In the genomic region with DNA sequence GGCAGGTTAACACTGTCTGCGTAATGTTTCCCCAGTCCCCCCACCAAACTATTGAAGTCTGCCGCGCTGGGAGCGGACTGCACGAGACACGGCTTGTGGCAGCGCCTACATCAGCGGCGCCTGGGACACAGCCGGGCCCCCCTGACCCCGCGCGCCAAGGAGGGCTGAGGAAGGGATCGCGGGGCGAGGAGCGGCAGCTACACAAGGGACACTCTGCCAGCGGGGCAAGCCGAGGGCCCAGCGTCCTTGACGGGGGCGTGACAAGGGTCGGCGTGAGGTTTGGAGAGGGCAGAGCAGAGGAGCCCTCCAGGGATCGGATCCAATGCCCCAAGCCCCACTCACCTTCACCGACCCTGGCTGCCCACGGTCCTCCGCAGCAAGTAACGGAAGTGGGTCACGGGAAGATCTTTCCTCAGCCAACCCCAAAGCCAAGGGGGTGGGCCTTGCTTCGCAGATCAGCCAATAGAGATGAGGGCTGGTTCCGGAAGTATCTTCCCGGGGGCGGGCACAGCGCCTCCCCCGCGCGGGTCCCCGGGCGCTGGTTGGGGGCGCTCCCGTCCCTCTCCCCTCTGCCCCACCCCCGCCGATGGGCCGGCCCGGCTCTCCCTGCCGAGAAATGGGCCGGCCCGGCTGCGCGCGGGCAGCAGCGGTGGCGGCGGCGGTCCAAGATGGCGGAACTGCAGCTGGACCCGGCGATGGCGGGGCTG, we compare ENCODE assay signal across 1 cellular context.
TF ChIP-seq lines count a peak whose summit lies in the region.

A gene (minus strand): TSS at position 387 of the 707 bp plus-strand sequence. CDS start 4,319 bp downstream, outside the sequence.
A gene with protein sequence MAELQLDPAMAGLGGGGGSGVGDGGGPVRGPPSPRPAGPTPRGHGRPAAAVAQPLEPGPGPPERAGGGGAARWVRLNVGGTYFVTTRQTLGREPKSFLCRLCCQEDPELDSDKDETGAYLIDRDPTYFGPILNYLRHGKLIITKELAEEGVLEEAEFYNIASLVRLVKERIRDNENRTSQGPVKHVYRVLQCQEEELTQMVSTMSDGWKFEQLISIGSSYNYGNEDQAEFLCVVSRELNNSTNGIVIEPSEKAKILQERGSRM (plus strand): TSS at position 643 of the 707 bp plus-strand sequence. CDS start 26 bp downstream, at position 669.

TF ChIP-seq in HEK293, 187 proteins besides CTCF, POLR2A, EP300 and RAD21 (continued from another document and continues in another):
- TF ChIP-seq, protein P1, sequence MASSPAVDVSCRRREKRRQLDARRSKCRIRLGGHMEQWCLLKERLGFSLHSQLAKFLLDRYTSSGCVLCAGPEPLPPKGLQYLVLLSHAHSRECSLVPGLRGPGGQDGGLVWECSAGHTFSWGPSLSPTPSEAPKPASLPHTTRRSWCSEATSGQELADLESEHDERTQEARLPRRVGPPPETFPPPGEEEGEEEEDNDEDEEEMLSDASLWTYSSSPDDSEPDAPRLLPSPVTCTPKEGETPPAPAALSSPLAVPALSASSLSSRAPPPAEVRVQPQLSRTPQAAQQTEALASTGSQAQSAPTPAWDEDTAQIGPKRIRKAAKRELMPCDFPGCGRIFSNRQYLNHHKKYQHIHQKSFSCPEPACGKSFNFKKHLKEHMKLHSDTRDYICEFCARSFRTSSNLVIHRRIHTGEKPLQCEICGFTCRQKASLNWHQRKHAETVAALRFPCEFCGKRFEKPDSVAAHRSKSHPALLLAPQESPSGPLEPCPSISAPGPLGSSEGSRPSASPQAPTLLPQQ (tag by site-specific recombination; IDR thresholded peaks at IDR 0.05), result 0 out of 2 replicates have a peak, but pooled peaks have one; percentile 51
- TF ChIP-seq ZNF660 (tag by site-specific recombination; IDR thresholded peaks at IDR 0.05) (0 out of 2 replicates have a peak, but pooled peaks have one; percentile 79), ZNF837 (tag by site-specific recombination; IDR thresholded peaks at IDR 0.05) (no peak; the same call in 1 of the 2 replicates), WT1 (tag by site-specific recombination; IDR thresholded peaks at IDR 0.05) (no peak), ZFP69B (tag by site-specific recombination; IDR thresholded peaks at IDR 0.05) (peak; percentile 64), ZNF157 (tag by site-specific recombination; IDR thresholded peaks at IDR 0.05) (no peak; the same call in 1 of the 2 replicates), ZNF544 (tag by site-specific recombination; IDR thresholded peaks at IDR 0.05) (no peak), HOXD13 (CRISPR knock-in tag; IDR thresholded peaks at IDR 0.05; ENCODE audit: borderline replicate concordance) (no peak), ZNF248 (tag by site-specific recombination; IDR thresholded peaks at IDR 0.05) (no peak), SP3 (tag by site-specific recombination; IDR thresholded peaks at IDR 0.05) (peak; percentile 92), ZNF548 (tag by site-specific recombination; IDR thresholded peaks at IDR 0.05) (no peak), GFI1B (tag by site-specific recombination; IDR thresholded peaks at IDR 0.05) (no peak), ZNF677 (tag by site-specific recombination; IDR thresholded peaks at IDR 0.05) (no peak), GLI4 (tag by site-specific recombination; IDR thresholded peaks at IDR 0.05) (no peak), ZNF701 (tag by site-specific recombination; IDR thresholded peaks at IDR 0.05) (no peak), ZNF350 (tag by site-specific recombination; IDR thresholded peaks at IDR 0.05) (no peak), ZNF146 (tag by site-specific recombination; IDR thresholded peaks at IDR 0.05) (no peak), ZNF433 (tag by site-specific recombination; IDR thresholded peaks at IDR 0.05; ENCODE audit: low read depth) (no peak), ZNF426 (tag by site-specific recombination; IDR thresholded peaks at IDR 0.05) (no peak), ZNF138 (tag by site-specific recombination; IDR thresholded peaks at IDR 0.05; ENCODE audit: borderline replicate concordance) (no peak), ZSCAN16 (tag by site-specific recombination; IDR thresholded peaks at IDR 0.05) (peak; percentile 25; the same call in 1 of the 2 replicates), HOXC10 (CRISPR knock-in tag; IDR thresholded peaks at IDR 0.05) (no peak), ZNF366 (tag by site-specific recombination; conservative IDR thresholded peaks at IDR 0.05) (no peak; the same call in 1 of the 2 replicates)
- TF ChIP-seq, protein P2, sequence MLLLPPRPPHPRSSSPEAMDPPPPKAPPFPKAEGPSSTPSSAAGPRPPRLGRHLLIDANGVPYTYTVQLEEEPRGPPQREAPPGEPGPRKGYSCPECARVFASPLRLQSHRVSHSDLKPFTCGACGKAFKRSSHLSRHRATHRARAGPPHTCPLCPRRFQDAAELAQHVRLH (tag by site-specific recombination; IDR thresholded peaks at IDR 0.05), result no peak
- TF ChIP-seq, protein P3, sequence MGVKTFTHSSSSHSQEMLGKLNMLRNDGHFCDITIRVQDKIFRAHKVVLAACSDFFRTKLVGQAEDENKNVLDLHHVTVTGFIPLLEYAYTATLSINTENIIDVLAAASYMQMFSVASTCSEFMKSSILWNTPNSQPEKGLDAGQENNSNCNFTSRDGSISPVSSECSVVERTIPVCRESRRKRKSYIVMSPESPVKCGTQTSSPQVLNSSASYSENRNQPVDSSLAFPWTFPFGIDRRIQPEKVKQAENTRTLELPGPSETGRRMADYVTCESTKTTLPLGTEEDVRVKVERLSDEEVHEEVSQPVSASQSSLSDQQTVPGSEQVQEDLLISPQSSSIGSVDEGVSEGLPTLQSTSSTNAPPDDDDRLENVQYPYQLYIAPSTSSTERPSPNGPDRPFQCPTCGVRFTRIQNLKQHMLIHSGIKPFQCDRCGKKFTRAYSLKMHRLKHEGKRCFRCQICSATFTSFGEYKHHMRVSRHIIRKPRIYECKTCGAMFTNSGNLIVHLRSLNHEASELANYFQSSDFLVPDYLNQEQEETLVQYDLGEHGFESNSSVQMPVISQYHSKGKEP (tag by site-specific recombination; IDR thresholded peaks at IDR 0.05), result 0 out of 2 replicates have a peak, but pooled peaks have one; percentile 66
- TF ChIP-seq, protein P4, sequence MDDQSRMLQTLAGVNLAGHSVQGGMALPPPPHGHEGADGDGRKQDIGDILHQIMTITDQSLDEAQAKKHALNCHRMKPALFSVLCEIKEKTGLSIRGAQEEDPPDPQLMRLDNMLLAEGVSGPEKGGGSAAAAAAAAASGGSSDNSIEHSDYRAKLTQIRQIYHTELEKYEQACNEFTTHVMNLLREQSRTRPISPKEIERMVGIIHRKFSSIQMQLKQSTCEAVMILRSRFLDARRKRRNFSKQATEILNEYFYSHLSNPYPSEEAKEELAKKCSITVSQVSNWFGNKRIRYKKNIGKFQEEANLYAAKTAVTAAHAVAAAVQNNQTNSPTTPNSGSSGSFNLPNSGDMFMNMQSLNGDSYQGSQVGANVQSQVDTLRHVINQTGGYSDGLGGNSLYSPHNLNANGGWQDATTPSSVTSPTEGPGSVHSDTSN (CRISPR knock-in tag; IDR thresholded peaks at IDR 0.05), result peak; percentile 83
- TF ChIP-seq, protein P5, sequence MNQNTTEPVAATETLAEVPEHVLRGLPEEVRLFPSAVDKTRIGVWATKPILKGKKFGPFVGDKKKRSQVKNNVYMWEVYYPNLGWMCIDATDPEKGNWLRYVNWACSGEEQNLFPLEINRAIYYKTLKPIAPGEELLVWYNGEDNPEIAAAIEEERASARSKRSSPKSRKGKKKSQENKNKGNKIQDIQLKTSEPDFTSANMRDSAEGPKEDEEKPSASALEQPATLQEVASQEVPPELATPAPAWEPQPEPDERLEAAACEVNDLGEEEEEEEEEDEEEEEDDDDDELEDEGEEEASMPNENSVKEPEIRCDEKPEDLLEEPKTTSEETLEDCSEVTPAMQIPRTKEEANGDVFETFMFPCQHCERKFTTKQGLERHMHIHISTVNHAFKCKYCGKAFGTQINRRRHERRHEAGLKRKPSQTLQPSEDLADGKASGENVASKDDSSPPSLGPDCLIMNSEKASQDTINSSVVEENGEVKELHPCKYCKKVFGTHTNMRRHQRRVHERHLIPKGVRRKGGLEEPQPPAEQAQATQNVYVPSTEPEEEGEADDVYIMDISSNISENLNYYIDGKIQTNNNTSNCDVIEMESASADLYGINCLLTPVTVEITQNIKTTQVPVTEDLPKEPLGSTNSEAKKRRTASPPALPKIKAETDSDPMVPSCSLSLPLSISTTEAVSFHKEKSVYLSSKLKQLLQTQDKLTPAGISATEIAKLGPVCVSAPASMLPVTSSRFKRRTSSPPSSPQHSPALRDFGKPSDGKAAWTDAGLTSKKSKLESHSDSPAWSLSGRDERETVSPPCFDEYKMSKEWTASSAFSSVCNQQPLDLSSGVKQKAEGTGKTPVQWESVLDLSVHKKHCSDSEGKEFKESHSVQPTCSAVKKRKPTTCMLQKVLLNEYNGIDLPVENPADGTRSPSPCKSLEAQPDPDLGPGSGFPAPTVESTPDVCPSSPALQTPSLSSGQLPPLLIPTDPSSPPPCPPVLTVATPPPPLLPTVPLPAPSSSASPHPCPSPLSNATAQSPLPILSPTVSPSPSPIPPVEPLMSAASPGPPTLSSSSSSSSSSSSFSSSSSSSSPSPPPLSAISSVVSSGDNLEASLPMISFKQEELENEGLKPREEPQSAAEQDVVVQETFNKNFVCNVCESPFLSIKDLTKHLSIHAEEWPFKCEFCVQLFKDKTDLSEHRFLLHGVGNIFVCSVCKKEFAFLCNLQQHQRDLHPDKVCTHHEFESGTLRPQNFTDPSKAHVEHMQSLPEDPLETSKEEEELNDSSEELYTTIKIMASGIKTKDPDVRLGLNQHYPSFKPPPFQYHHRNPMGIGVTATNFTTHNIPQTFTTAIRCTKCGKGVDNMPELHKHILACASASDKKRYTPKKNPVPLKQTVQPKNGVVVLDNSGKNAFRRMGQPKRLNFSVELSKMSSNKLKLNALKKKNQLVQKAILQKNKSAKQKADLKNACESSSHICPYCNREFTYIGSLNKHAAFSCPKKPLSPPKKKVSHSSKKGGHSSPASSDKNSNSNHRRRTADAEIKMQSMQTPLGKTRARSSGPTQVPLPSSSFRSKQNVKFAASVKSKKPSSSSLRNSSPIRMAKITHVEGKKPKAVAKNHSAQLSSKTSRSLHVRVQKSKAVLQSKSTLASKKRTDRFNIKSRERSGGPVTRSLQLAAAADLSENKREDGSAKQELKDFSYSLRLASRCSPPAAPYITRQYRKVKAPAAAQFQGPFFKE (tag by site-specific recombination; IDR thresholded peaks at IDR 0.05; ENCODE audit: borderline replicate concordance), result peak; percentile 88; the same call in 1 of the 2 replicates
- TF ChIP-seq, protein P6, sequence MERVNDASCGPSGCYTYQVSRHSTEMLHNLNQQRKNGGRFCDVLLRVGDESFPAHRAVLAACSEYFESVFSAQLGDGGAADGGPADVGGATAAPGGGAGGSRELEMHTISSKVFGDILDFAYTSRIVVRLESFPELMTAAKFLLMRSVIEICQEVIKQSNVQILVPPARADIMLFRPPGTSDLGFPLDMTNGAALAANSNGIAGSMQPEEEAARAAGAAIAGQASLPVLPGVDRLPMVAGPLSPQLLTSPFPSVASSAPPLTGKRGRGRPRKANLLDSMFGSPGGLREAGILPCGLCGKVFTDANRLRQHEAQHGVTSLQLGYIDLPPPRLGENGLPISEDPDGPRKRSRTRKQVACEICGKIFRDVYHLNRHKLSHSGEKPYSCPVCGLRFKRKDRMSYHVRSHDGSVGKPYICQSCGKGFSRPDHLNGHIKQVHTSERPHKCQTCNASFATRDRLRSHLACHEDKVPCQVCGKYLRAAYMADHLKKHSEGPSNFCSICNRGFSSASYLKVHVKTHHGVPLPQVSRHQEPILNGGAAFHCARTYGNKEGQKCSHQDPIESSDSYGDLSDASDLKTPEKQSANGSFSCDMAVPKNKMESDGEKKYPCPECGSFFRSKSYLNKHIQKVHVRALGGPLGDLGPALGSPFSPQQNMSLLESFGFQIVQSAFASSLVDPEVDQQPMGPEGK (tag by site-specific recombination; IDR thresholded peaks at IDR 0.05), result peak; percentile 98
- TF ChIP-seq, protein P7, sequence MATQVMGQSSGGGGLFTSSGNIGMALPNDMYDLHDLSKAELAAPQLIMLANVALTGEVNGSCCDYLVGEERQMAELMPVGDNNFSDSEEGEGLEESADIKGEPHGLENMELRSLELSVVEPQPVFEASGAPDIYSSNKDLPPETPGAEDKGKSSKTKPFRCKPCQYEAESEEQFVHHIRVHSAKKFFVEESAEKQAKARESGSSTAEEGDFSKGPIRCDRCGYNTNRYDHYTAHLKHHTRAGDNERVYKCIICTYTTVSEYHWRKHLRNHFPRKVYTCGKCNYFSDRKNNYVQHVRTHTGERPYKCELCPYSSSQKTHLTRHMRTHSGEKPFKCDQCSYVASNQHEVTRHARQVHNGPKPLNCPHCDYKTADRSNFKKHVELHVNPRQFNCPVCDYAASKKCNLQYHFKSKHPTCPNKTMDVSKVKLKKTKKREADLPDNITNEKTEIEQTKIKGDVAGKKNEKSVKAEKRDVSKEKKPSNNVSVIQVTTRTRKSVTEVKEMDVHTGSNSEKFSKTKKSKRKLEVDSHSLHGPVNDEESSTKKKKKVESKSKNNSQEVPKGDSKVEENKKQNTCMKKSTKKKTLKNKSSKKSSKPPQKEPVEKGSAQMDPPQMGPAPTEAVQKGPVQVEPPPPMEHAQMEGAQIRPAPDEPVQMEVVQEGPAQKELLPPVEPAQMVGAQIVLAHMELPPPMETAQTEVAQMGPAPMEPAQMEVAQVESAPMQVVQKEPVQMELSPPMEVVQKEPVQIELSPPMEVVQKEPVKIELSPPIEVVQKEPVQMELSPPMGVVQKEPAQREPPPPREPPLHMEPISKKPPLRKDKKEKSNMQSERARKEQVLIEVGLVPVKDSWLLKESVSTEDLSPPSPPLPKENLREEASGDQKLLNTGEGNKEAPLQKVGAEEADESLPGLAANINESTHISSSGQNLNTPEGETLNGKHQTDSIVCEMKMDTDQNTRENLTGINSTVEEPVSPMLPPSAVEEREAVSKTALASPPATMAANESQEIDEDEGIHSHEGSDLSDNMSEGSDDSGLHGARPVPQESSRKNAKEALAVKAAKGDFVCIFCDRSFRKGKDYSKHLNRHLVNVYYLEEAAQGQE (tag by site-specific recombination; IDR thresholded peaks at IDR 0.05), result no peak
- TF ChIP-seq, protein P8, sequence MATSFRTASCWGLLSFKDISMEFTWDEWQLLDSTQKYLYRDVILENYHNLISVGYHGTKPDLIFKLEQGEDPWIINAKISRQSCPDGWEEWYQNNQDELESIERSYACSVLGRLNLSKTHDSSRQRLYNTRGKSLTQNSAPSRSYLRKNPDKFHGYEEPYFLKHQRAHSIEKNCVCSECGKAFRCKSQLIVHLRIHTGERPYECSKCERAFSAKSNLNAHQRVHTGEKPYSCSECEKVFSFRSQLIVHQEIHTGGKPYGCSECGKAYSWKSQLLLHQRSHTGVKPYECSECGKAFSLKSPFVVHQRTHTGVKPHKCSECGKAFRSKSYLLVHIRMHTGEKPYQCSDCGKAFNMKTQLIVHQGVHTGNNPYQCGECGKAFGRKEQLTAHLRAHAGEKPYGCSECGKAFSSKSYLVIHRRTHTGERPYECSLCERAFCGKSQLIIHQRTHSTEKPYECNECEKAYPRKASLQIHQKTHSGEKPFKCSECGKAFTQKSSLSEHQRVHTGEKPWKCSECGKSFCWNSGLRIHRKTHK (tag by site-specific recombination; IDR thresholded peaks at IDR 0.05), result no peak
- TF ChIP-seq, protein P9, sequence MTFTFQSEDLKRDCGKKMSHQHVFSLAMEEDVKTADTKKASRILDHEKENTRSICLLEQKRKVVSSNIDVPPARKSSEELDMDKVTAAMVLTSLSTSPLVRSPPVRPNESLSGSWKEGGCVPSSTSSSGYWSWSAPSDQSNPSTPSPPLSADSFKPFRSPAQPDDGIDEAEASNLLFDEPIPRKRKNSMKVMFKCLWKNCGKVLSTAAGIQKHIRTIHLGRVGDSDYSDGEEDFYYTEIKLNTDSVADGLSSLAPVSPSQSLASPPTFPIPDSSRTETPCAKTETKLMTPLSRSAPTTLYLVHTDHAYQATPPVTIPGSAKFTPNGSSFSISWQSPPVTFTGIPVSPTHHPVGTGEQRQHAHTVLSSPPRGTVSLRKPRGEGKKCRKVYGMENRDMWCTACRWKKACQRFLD (tag by site-specific recombination; IDR thresholded peaks at IDR 0.05), result no peak
